In the genomic region with DNA sequence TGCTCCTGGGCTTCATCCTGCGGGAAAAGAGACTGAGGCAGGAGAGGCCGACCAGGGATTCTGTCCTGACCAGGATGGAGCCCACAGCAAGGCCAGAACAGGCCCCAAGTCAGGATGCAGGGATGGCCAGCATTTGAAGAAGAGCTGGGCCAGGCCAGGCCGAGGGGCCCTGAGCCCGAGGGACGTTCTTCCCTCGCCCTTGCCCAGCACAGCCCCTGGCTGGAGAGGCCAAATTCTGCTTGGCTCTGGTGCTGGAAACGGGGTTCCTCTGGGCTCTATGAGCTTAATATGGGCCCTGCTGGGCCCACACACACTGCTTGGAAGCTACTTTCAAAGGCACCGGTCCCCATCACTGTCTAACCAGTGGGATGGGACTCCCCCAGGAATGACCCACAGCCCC, we compare ENCODE assay signal across 33 cellular contexts. TPM values are rescaled to one million over a fixed set of nuclear protein-coding genes. Genes with fewer than 3 reads are reported as not detected.
"Had no signal": no experiment of that assay in that cellular context is flagged by ENCODE, and none has a peak within 500 bp of the region (broad histone marks: within the 10 kb centered on the region; RNA-seq: fewer than 3 reads in every experiment).

No MANE protein-coding gene starts in this region.

- H3K27me3 ChIP-seq: brain microvascular endothelial cell, right lobe of liver, thyroid gland, upper lobe of right lung had no signal

- H3K27ac Mint-ChIP-seq: activated CD4-positive, alpha-beta memory T cell treated with anti-CD3 and anti-CD28 coated beads for 36 hours; activated T-cell treated with anti-CD3 and anti-CD28 coated beads, Interleukin-2, amount 50 U/mL, for 72 hours; endodermal cell; mesothelial cell of epicardium; stimulated activated memory B cell treated with anti-CD40 and anti-IgM and Interleukin-4, amounts not matched to agents 10 μg/mL and 1 μg/mL and 100 μg/mL, for 72 hours; stimulated activated naive CD8-positive, alpha-beta T cell treated with anti-CD3 and anti-CD28 coated beads, Interleukin-15, amount 100 ng/mL, for 72 hours had no signal

- ATAC-seq: activated T-cell treated with anti-CD3 and anti-CD28 coated beads, Interleukin-2, amount 50 U/mL, for 72 hours; esophagus mucosa; left colon; naive thymus-derived CD4-positive, alpha-beta T cell; right lobe of liver; stimulated activated memory B cell treated with anti-CD40 and anti-IgM and Interleukin-4, amounts not matched to agents 10 μg/mL and 1 μg/mL and 100 μg/mL, for 72 hours; stimulated activated naive CD8-positive, alpha-beta T cell treated with anti-CD3 and anti-CD28 coated beads, Interleukin-15, amount 100 ng/mL, for 72 hours; upper lobe of right lung had no signal

- H3K9me3 Mint-ChIP-seq: activated CD4-positive, alpha-beta memory T cell treated with anti-CD3 and anti-CD28 coated beads for 36 hours; activated T-cell treated with anti-CD3 and anti-CD28 coated beads, Interleukin-2, amount 50 U/mL, for 72 hours; endodermal cell; mesothelial cell of epicardium; naive thymus-derived CD4-positive, alpha-beta T cell; stimulated activated memory B cell treated with anti-CD40 and anti-IgM and Interleukin-4, amounts not matched to agents 10 μg/mL and 1 μg/mL and 100 μg/mL, for 72 hours; stimulated activated naive CD8-positive, alpha-beta T cell treated with anti-CD3 and anti-CD28 coated beads, Interleukin-15, amount 100 ng/mL, for 72 hours; T-helper 1 cell treated with Interleukin-12 subunit alpha and Interleukin-12 subunit beta and Interleukin-4 antibody, amounts not matched to agents 30 μg/mL and 1 μg/mL, for 36 hours had no signal

- H3K36me3 Mint-ChIP-seq: mesothelial cell of epicardium had no signal

- H3K4me1 ChIP-seq: right lobe of liver, upper lobe of right lung had no signal

- DNase-seq: activated CD4-positive, alpha-beta memory T cell treated with anti-CD3 and anti-CD28 coated beads for 36 hours; activated CD4-positive, alpha-beta T cell treated with anti-CD3 and anti-CD28 coated beads for 4 hours; activated naive CD4-positive, alpha-beta T cell; activated T-cell treated with anti-CD3 and anti-CD28 coated beads for 4 hours; activated T-cell treated with anti-CD3 and anti-CD28 coated beads, Interleukin-2, amount 50 U/mL, for 72 hours; amniotic stem cell; brain microvascular endothelial cell; cortex of kidney; endodermal cell; foreskin fibroblast; head of caudate nucleus; hippocampal formation; left colon; naive thymus-derived CD4-positive, alpha-beta T cell; right lobe of liver; stimulated activated CD4-positive, alpha-beta T cell treated with anti-CD3 and anti-CD28 coated beads, Interleukin-12 subunit alpha, Interleukin-12 subunit beta, amount 100 ng/mL, for 4 hours; stimulated activated CD4-positive, alpha-beta T cell treated with anti-CD3 and anti-CD28 coated beads, Interleukin-4, amount 100 ng/mL, for 24 hours; stimulated activated naive CD8-positive, alpha-beta T cell treated with anti-CD3 and anti-CD28 coated beads, Interleukin-15, amount 100 ng/mL, for 72 hours; substantia nigra; SW 1271; T-helper 9 cell; thyroid gland; upper lobe of right lung had no signal

- H3K36me3 ChIP-seq: brain microvascular endothelial cell, right lobe of liver, thyroid gland, upper lobe of right lung had no signal

- H3K27ac ChIP-seq: brain microvascular endothelial cell, right lobe of liver, thyroid gland, upper lobe of right lung, VCaP had no signal

- H3K4me3 Mint-ChIP-seq: activated CD4-positive, alpha-beta memory T cell treated with anti-CD3 and anti-CD28 coated beads for 36 hours; activated T-cell treated with anti-CD3 and anti-CD28 coated beads, Interleukin-2, amount 50 U/mL, for 72 hours; endodermal cell; mesothelial cell of epicardium; naive thymus-derived CD4-positive, alpha-beta T cell; stimulated activated memory B cell treated with anti-CD40 and anti-IgM and Interleukin-4, amounts not matched to agents 10 μg/mL and 1 μg/mL and 100 μg/mL, for 72 hours; stimulated activated naive CD8-positive, alpha-beta T cell treated with anti-CD3 and anti-CD28 coated beads, Interleukin-15, amount 100 ng/mL, for 72 hours; T-helper 1 cell treated with Interleukin-12 subunit alpha and Interleukin-12 subunit beta and Interleukin-4 antibody, amounts not matched to agents 30 μg/mL and 1 μg/mL, for 36 hours had no signal

- H3K4me3 ChIP-seq: right lobe of liver, thyroid gland, upper lobe of right lung had no signal

- H3K27me3 Mint-ChIP-seq: activated CD4-positive, alpha-beta memory T cell treated with anti-CD3 and anti-CD28 coated beads for 36 hours; naive thymus-derived CD4-positive, alpha-beta T cell; stimulated activated memory B cell treated with anti-CD40 and anti-IgM and Interleukin-4, amounts not matched to agents 10 μg/mL and 1 μg/mL and 100 μg/mL, for 72 hours; stimulated activated naive CD8-positive, alpha-beta T cell treated with anti-CD3 and anti-CD28 coated beads, Interleukin-15, amount 100 ng/mL, for 72 hours had no signal

- H3K9me3 ChIP-seq: right lobe of liver, thyroid gland, upper lobe of right lung had no signal

RNA-seq across cellular contexts. Expression of gene APOBEC3H, which starts 12.4 kb away (rescaled TPM):
- total RNA-seq: cardiac septum, chondrocyte, endodermal cell, esophagus mucosa, left colon, lower leg skin, mesothelial cell of epicardium, osteoblast, skeletal muscle tissue had no signal
